ENCODE assay signal across 9 cellular contexts in the genomic region with DNA sequence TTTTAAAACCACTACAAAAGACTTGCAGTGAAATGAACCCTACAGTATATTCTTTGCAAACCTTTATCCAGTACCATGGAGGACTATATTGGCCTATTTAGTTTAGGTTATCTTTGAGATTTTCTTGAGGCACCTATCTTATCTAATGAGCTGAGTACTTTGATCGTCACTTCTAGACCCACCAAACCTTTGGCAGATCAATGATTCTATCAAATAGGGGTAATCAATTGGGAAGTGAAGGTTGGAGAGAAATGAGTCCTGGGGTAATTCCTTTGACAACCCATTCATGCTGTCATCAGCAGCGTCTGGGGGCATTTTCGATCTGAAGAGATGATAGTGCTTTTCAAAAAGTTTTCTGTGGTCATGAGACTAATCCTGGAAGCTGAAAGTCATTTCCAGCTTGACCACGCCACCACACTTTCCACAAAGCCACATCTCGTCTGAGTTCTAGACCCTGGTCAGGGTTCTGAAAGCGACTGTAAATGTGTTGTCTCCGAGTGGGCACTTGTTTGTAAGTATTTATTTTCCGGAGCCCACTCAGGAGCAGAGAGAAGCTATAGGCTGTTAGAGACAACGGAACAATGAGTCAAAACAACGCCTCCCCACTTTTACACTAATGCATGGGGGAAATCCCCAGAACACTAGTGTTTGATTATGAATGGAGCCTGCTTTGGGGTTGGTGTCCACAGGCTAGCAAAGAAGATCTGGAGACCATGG. TPM values are rescaled to one million over a fixed set of nuclear protein-coding genes. Genes with fewer than 3 reads are reported as not detected.
A peak's percentile ranks its signal among the peaks of the same experiment; 100 is the strongest.
DNase-seq lines count a peak whose midpoint lies in the region; ATAC-seq and TF ChIP-seq lines count a peak whose summit lies in the region.
"Had no signal": no experiment of that assay in that cellular context is flagged by ENCODE, and none has a peak within 500 bp of the region (broad histone marks: within the 10 kb centered on the region; RNA-seq: fewer than 3 reads in every experiment).

No MANE protein-coding gene starts in this region.

- peak; percentile 41 for DNase-seq in activated T-cell treated with anti-CD3 and anti-CD28 coated beads for 1 hour (ENCODE audit: low read depth)
- peak; percentile 54 for DNase-seq in stimulated activated CD8-positive, alpha-beta memory T cell treated with anti-CD3 and anti-CD28 coated beads, Interleukin-12 subunit alpha, Interleukin-12 subunit beta, amount 100 ng/mL, for 4 hours (ENCODE audit: low read depth)
- DNase-seq in left lobe of liver (ENCODE audit: low spot score), result no peak
- DNase-seq in NCI-H128 (lab: John Stamatoyannopoulos, UW; ENCODE audit: unreplicated experiment), result no peak
- no peak for DNase-seq in kidney tubule cell (ENCODE audit: low spot score)
- DNase-seq in C1 segment of cervical spinal cord (lab: John Stamatoyannopoulos, UW), result no peak

- peak; percentile 52 for TF ChIP-seq POLR2A in GM19099 (IDR thresholded peaks at IDR 0.05; ENCODE audit: extremely low read depth, insufficient read length, low read depth)

- ATAC-seq in HG03095 (IDR thresholded peaks at IDR 0.05; ENCODE audit: unreplicated experiment) (peak; percentile 39), left lobe of liver (no peak)
- ATAC-seq: naive thymus-derived CD4-positive, alpha-beta T cell had no signal

RNA-seq across cellular contexts. Expression of a gene that starts 4.8 kb away (rescaled TPM):
- total RNA-seq in left lobe of liver, result 0.30 TPM

RNA-seq across cellular contexts. Expression of a gene that starts 6.8 kb away (rescaled TPM):
- total RNA-seq in left lobe of liver, result 4.5 TPM

Comparison
In these comparisons a context has a peak if more than half of its experiments do, and no peak if none do; other contexts are left out.
1. DNase-seq: peak in activated T-cell treated with anti-CD3 and anti-CD28 coated beads for 1 hour (single experiment) and stimulated activated CD8-positive, alpha-beta memory T cell treated with anti-CD3 and anti-CD28 coated beads, Interleukin-12 subunit alpha, Interleukin-12 subunit beta, amount 100 ng/mL, for 4 hours (single experiment); none in left lobe of liver (single experiment), NCI-H128 (single experiment), kidney tubule cell (single experiment) and C1 segment of cervical spinal cord (0 of 14).